Comparison of ENCODE assay signal across 1 cellular context in the genomic region with DNA sequence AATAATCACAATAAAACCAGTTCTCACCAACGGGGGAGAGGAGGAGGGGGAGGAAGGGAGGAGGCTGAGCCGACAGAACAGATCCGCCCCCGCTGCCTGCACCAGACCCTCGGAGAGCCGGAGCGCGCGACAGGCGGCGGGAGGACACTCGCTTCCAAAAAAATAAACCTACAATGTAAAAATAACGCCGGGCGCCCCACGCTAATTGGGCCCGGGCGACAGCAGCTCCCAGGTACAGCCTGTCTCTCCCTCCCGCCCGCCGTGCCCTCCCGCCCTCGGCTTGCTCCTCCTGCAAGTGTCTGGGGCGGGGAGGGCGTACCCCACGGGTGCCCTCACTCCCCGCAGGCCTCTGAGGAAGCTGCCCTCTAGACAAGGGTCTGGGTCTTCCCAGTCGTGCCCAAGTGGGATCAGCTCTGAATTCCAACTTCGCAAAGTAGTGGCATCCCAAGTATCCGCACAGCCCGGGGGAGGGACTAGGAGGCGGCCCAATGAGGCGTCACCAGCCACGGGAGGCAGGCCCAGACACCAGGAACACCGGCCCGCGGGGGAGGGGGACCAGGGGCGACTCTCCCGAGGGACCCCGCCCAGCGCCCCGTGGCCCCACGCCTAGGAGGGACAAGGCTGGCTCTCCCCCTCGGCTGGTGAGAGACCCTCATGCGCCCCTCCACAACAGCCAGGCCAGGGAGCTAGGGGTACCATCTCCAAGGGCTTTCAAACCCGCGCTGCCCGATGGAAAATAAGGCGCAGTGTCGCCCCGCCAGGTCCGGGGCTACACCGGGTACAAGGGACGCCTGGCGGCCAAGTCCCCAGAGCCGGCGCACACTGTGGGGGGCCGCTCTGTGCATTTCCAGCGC.
TF ChIP-seq lines count a peak whose summit lies in the region.

No MANE protein-coding gene starts in this region.

TF ChIP-seq in GM12878, 131 proteins besides CTCF, POLR2A, EP300 and RAD21 (continued from another document):
- TF ChIP-seq TCF12 (IDR thresholded peaks at IDR 0.05; ENCODE audit: low read depth, low read length) (0 out of 2 replicates have a peak, but pooled peaks have one; percentile 3), NFXL1 (IDR thresholded peaks at IDR 0.05; ENCODE audit: borderline replicate concordance) (0 out of 2 replicates have a peak, but pooled peaks have one; percentile 51), BACH1 (IDR thresholded peaks at IDR 0.05; ENCODE audit: borderline replicate concordance) (peak; percentile 13; the same call in 1 of the 2 replicates), IKZF2 (IDR thresholded peaks at IDR 0.05) (peak in 1 of 2 experiments; percentile 35; a peak in 2 of 4 replicates), GATAD2B (conservative IDR thresholded peaks at IDR 0.05; ENCODE audit: low read depth) (peak; percentile 53), POLR2AphosphoS5 (IDR thresholded peaks at IDR 0.05; ENCODE audit: low read length) (peak; percentile 44; the same call in 1 of the 2 replicates), IKZF1 (conservative IDR thresholded peaks at IDR 0.05) (peak; percentile 64; the same call in 1 of the 2 replicates), SIN3A (IDR thresholded peaks at IDR 0.05; ENCODE audit: low read depth, low read length) (peak; percentile 48; the same call in 1 of the 2 replicates), NBN (IDR thresholded peaks at IDR 0.05) (peak; percentile 30; the same call in 1 of the 2 replicates)
- TF ChIP-seq, protein P1, sequence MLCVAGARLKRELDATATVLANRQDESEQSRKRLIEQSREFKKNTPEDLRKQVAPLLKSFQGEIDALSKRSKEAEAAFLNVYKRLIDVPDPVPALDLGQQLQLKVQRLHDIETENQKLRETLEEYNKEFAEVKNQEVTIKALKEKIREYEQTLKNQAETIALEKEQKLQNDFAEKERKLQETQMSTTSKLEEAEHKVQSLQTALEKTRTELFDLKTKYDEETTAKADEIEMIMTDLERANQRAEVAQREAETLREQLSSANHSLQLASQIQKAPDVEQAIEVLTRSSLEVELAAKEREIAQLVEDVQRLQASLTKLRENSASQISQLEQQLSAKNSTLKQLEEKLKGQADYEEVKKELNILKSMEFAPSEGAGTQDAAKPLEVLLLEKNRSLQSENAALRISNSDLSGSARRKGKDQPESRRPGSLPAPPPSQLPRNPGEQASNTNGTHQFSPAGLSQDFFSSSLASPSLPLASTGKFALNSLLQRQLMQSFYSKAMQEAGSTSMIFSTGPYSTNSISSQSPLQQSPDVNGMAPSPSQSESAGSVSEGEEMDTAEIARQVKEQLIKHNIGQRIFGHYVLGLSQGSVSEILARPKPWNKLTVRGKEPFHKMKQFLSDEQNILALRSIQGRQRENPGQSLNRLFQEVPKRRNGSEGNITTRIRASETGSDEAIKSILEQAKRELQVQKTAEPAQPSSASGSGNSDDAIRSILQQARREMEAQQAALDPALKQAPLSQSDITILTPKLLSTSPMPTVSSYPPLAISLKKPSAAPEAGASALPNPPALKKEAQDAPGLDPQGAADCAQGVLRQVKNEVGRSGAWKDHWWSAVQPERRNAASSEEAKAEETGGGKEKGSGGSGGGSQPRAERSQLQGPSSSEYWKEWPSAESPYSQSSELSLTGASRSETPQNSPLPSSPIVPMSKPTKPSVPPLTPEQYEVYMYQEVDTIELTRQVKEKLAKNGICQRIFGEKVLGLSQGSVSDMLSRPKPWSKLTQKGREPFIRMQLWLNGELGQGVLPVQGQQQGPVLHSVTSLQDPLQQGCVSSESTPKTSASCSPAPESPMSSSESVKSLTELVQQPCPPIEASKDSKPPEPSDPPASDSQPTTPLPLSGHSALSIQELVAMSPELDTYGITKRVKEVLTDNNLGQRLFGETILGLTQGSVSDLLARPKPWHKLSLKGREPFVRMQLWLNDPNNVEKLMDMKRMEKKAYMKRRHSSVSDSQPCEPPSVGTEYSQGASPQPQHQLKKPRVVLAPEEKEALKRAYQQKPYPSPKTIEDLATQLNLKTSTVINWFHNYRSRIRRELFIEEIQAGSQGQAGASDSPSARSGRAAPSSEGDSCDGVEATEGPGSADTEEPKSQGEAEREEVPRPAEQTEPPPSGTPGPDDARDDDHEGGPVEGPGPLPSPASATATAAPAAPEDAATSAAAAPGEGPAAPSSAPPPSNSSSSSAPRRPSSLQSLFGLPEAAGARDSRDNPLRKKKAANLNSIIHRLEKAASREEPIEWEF (IDR thresholded peaks at IDR 0.05; ENCODE audit: insufficient replicate concordance, low read depth, low read length) = no peak
TF ChIP-seq in GM12878: peak in this region for 14.
